1 cellular context compared by ENCODE assay signal in genomic region chr9:5569357-5569756, GRCh38.
TF ChIP-seq lines count a peak whose summit lies in the region.

No MANE protein-coding gene starts in this region.

TF ChIP-seq in GM12878, 131 proteins besides CTCF, POLR2A, EP300 and RAD21:
- TF ChIP-seq RELB (IDR thresholded peaks at IDR 0.05; ENCODE audit: low read depth) (no peak), ETV6 (conservative IDR thresholded peaks at IDR 0.05 in 1 of 2, IDR thresholded peaks at IDR 0.05 in 1 of 2; ENCODE audit: borderline replicate concordance in 1 of 2, low read depth in 1 of 2) (no peak), ATF7 (IDR thresholded peaks at IDR 0.05; ENCODE audit: low read depth) (no peak), MEF2B (IDR thresholded peaks at IDR 0.05; ENCODE audit: partially characterized antibody, poor library complexity, severe bottlenecking) (no peak), BCL11A (IDR thresholded peaks at IDR 0.05; ENCODE audit: low read depth, low read length) (no peak), PKNOX1 (IDR thresholded peaks at IDR 0.05) (no peak), REST (IDR thresholded peaks at IDR 0.05; ENCODE audit: low read depth, low read length) (no peak), CHD1 (IDR thresholded peaks at IDR 0.05; ENCODE audit: low read depth, low read length) (no peak), MAX (IDR thresholded peaks at IDR 0.05; ENCODE audit: low read depth, low read length) (no peak), BACH1 (IDR thresholded peaks at IDR 0.05; ENCODE audit: borderline replicate concordance) (no peak), ZNF274 (IDR thresholded peaks at IDR 0.05; ENCODE audit: insufficient read depth, insufficient read length) (no peak), POLR2AphosphoS5 (IDR thresholded peaks at IDR 0.05; ENCODE audit: low read length) (no peak), ZNF687 (IDR thresholded peaks at IDR 0.05) (no peak), HCFC1 (IDR thresholded peaks at IDR 0.05; ENCODE audit: low read length) (no peak), TBL1XR1 (IDR thresholded peaks at IDR 0.05; ENCODE audit: low read depth, low read length) (no peak), FOS (IDR thresholded peaks at IDR 0.05; ENCODE audit: borderline replicate concordance, extremely low read depth, insufficient read length) (no peak), KLF5 (IDR thresholded peaks at IDR 0.05; ENCODE audit: partially characterized antibody) (no peak), ZBTB11 (CRISPR knock-in tag; IDR thresholded peaks at IDR 0.05) (no peak), ZNF24 (IDR thresholded peaks at IDR 0.05) (no peak)
